In genomic region chr2:106193491-106193976, GRCh38 we compare ENCODE assay signal across 8 cellular contexts. TPM values are rescaled to one million over a fixed set of nuclear protein-coding genes. Genes with fewer than 3 reads are reported as not detected.
DNase-seq lines count a peak whose midpoint lies in the region; ATAC-seq, FAIRE-seq and TF ChIP-seq lines count a peak whose summit lies in the region.

No MANE protein-coding gene starts in this region.

- in situ Hi-C loops in K562 (cut with MboI): no loop called here

- DNase-seq in DMS79 treated with DMSO at 0.1 percent for 48 hours (lab: John Stamatoyannopoulos, UW) (peak; percentile 35), DMS79 (lab: John Stamatoyannopoulos, UW) (no peak), OCI-LY7 (ENCODE audit: low spot score) (peak; percentile 29), K562 (ENCODE audit: extremely low read depth in 1 of 4, low spot score in 3 of 4) (peak in 3 of 4 experiments; percentile 26 to 44 (median 41)), kidney epithelial cell (ENCODE audit: low read depth) (no peak), GDM1 (lab: John Stamatoyannopoulos, UW) (no peak)
- peak; percentile 38 to 40 for DNase-seq in stimulated activated CD4-positive, alpha-beta T cell treated with anti-CD3 and anti-CD28 coated beads, Interleukin-2, amount 100 ng/mL, for 24 hours

- POLR2A ChIA-PET in OCI-LY7 (lab: Charles Lee): interaction anchor here (0.7 to 1.5 kb wide), 3 partner anchors 12 to 547 kb away, joined by 3 to 5 read pairs (median 4); no protein-coding TSS in a partner anchor
- POLR2A ChIA-PET in K562 (lab: Yijun Ruan, JAX): interaction anchor here (0.6 to 1.0 kb wide), 5 partner anchors 10 to 386 kb away, joined by 3 to 4 read pairs (median 3); no protein-coding TSS in a partner anchor

- H3K79me2 ChIP-seq in OCI-LY7 (ENCODE audit: insufficient read depth, low read depth, low read length) (no peaks in the 10 kb centered on the region), K562 (ENCODE audit: control insufficient read depth, insufficient read depth, low read length) (peaks cover 52% of the 10 kb centered on the region)

- H3K4me1 ChIP-seq in OCI-LY7 (ENCODE audit: insufficient read depth, low read length, poor library complexity, severe bottlenecking): peaks cover 25% of the 10 kb centered on the region
- H3K4me1 ChIP-seq in K562 (replicated peaks in 1 of 2; ENCODE audit: control insufficient read depth in 2 of 2, insufficient read depth in 2 of 2, low read length in 2 of 2): peaks cover 23 to 26% of the 10 kb centered on the region in 2 experiments; a peak in 4 of 5 replicates

- H3K4me2 ChIP-seq in OCI-LY7 (ENCODE audit: low read length): peak overlapping the region; percentile 93
- peak overlapping the region; percentile 89 for H3K4me2 ChIP-seq in K562 (ENCODE audit: insufficient read depth, low read length)

- CTCF ChIA-PET in OCI-LY7 (lab: Charles Lee; ENCODE audit: unreplicated experiment): no interaction called here
- CTCF ChIA-PET in K562 (lab: Yijun Ruan, JAX; ENCODE audit: low intra/inter-chr PET ratio): no interaction called here

- TF ChIP-seq CTCF in OCI-LY7 (conservative IDR thresholded peaks at IDR 0.05; ENCODE audit: low read length): no peak; the same call in 1 of the 2 replicates
- no peak for TF ChIP-seq CTCF in K562 (IDR thresholded peaks at IDR 0.05 in 2 of 3, conservative IDR thresholded peaks at IDR 0.05 in 1 of 3; ENCODE audit: insufficient read depth in 2 of 3, low read depth in 1 of 3, low read length in 3 of 3)
- TF ChIP-seq CTCF in kidney epithelial cell (IDR thresholded peaks at IDR 0.05; ENCODE audit: insufficient read depth, low read length, poor library complexity, severe bottlenecking): no peak

- BruUV-seq in OCI-LY7 (replicated peaks; lab: Mats Ljungman, UMichigan) (no TSS peak), K562 (replicated peaks; lab: Mats Ljungman, UMichigan) (no TSS peak)

- H3K27me3 ChIP-seq in K562 (ENCODE audit: control insufficient read depth in 2 of 2, insufficient read depth in 2 of 2, low read length in 2 of 2): no peaks in the 10 kb centered on the region
- no peaks in the 10 kb centered on the region for H3K27me3 ChIP-seq in kidney epithelial cell (ENCODE audit: control insufficient read depth, insufficient read depth, low read length)

- H3K4me3 ChIP-seq in OCI-LY7 (ENCODE audit: low read depth, low read length, poor library complexity, severe bottlenecking): peak overlapping the region; percentile 82
- peak overlapping the region; percentile 97 for H3K4me3 ChIP-seq in K562
- peak overlapping the region; percentile 87 for H3K4me3 ChIP-seq in kidney epithelial cell (ENCODE audit: low read depth, low read length)

- H3K9me2 ChIP-seq in OCI-LY7 (ENCODE audit: insufficient read depth, low read length): no peaks in the 10 kb centered on the region

- under 1% methylated on average over 45 of the region's 53 CpGs for WGBS in K562 (ENCODE audit: insufficient coverage, low coverage, missing lambda C conversion rate)

- H3K9ac ChIP-seq in K562 (ENCODE audit: insufficient read depth in 1 of 2, low read depth in 2 of 2, low read length in 2 of 2): peak overlapping the region; percentile 64 to 93

- intact Hi-C loops in OCI-LY7 (cut with micrococcal nuclease; ENCODE audit: unreplicated experiment): loop anchor here (10.0 kb wide), 1 partner anchor 859 kb away; the partner anchor contains the start of gene C2orf49
- intact Hi-C loops in K562 (cut with micrococcal nuclease): loop anchor here (1.0 to 5.0 kb wide), 3 partner anchors 8 to 91 kb away; no protein-coding TSS in a partner anchor

- TF ChIP-seq EP300 in K562 (IDR thresholded peaks at IDR 0.05; ENCODE audit: low read length): no peak

- FAIRE-seq in K562 (lab: Jason Lieb, UNC): no peak

- ATAC-seq in HG02642 (IDR thresholded peaks at IDR 0.05; ENCODE audit: poor library complexity, unreplicated experiment): peak; percentile 35
- peak; percentile 64 for ATAC-seq in K562

- H3K36me3 ChIP-seq in OCI-LY7 (ENCODE audit: insufficient read depth, low read length) (no peaks in the 10 kb centered on the region), K562 (ENCODE audit: control insufficient read depth, insufficient read depth, low read length) (peaks cover 5% of the 10 kb centered on the region; the same call in 2 of the 3 replicates), kidney epithelial cell (ENCODE audit: control insufficient read depth, insufficient read depth, low read length) (no peaks in the 10 kb centered on the region)

- no peak for TF ChIP-seq RAD21 in K562 (CRISPR knock-in tag; conservative IDR thresholded peaks at IDR 0.05 in 1 of 2, IDR thresholded peaks at IDR 0.05 in 1 of 2)

- no peaks in the 10 kb centered on the region; the same call in 1 of the 2 replicates for H4K20me1 ChIP-seq in OCI-LY7 (ENCODE audit: insufficient read depth, low read length)
- 0 out of 2 replicates have a peak, but pooled peaks cover 3% of the 10 kb centered on the region for H4K20me1 ChIP-seq in K562 (replicated peaks; ENCODE audit: control insufficient read depth, insufficient read depth, low read length)

- TF ChIP-seq POLR2A in K562 (conservative IDR thresholded peaks at IDR 0.05): no peak

- H2AFZ ChIP-seq in OCI-LY7 (ENCODE audit: low read length) (peak overlapping the region; percentile 66), K562 (ENCODE audit: low read depth, low read length) (peak overlapping the region; percentile 87)

- H3K9me1 ChIP-seq in K562 (ENCODE audit: control insufficient read depth, insufficient read depth, low read length): no peaks in the 10 kb centered on the region

- H3K9me3 ChIP-seq in OCI-LY7 (ENCODE audit: low read length) (no peaks in the 10 kb centered on the region), K562 (replicated peaks; ENCODE audit: control insufficient read depth, insufficient read depth, low read depth, low read length) (no peaks in the 10 kb centered on the region)

- peak overlapping the region; percentile 35 for H3K27ac ChIP-seq in OCI-LY7 (ENCODE audit: low read depth, low read length, poor library complexity, severe bottlenecking)
- H3K27ac ChIP-seq in K562 (ENCODE audit: extremely low read depth, low read depth, low read length): peak overlapping the region; percentile 81

TF ChIP-seq in K562, 482 proteins besides CTCF, POLR2A, EP300 and RAD21 (continues in another document):
- TF ChIP-seq CREB1 (IDR thresholded peaks at IDR 0.05) (no peak), CREB1 (CRISPR knock-in tag; IDR thresholded peaks at IDR 0.05) (no peak), NR2C2 (CRISPR knock-in tag; IDR thresholded peaks at IDR 0.05) (no peak), NR2C2 (tag; IDR thresholded peaks at IDR 0.05) (no peak), THRA (IDR thresholded peaks at IDR 0.05) (no peak), SP2 (IDR thresholded peaks at IDR 0.05; ENCODE audit: extremely low read depth, low read depth, low read length, poor library complexity, severe bottlenecking) (no peak), ZBTB1 (CRISPR knock-in tag; IDR thresholded peaks at IDR 0.05; ENCODE audit: borderline replicate concordance, low read depth) (0 out of 2 replicates have a peak, but pooled peaks have one; percentile 4), ETV6 (IDR thresholded peaks at IDR 0.05; ENCODE audit: borderline replicate concordance in 1 of 2, low read depth in 2 of 2, low read length in 1 of 2) (no peak), ETV6 (CRISPR knock-in tag; IDR thresholded peaks at IDR 0.05; ENCODE audit: borderline replicate concordance) (no peak), CREM (IDR thresholded peaks at IDR 0.05; ENCODE audit: low read depth) (no peak), NFE2 (IDR thresholded peaks at IDR 0.05; ENCODE audit: low read depth) (no peak), RBM14 (IDR thresholded peaks at IDR 0.05; ENCODE audit: borderline replicate concordance, insufficient read depth, low read depth, low read length) (no peak), BACH1 (tag; IDR thresholded peaks at IDR 0.05) (no peak)

RNA-seq across cellular contexts. Expression of gene UXS1, which starts 0.6 kb away (rescaled TPM):
- total RNA-seq in OCI-LY7 (2014; rRNA removed; shearing (Covaris generic)): 21.9 and 23.6 TPM in 2 replicates
- total RNA-seq in OCI-LY7 (2022) (20.5 and 30.4 TPM in 2 replicates), K562 (2014; rRNA removed) (15.0 and 19.1 TPM in 2 replicates), K562 (2014; rRNA removed; fragmentation: Illumina TruSeq; extraction: Trizol) (14.2 and 15.2 TPM in 2 replicates), K562 (2015; rRNA removed; fragmentation: Illumina TruSeq; extraction: Trizol) (13.8 and 15.0 TPM in 2 replicates), K562 (2021) (22.4 and 25.4 TPM in 2 replicates), kidney epithelial cell (73.3 and 110 TPM in 2 replicates)
- 83.6 and 100 TPM in 2 replicates for total RNA-seq in K562 (2011; cell fraction: chromatin; rRNA removed; ENCODE audit: low replicate concordance)
- 57.7 and 64.7 TPM in 2 replicates for total RNA-seq in K562 (2011; cell fraction: nucleolus; rRNA removed)
- total RNA-seq in K562 (2011; cell fraction: nucleoplasm; rRNA removed): 74.1 and 83.9 TPM in 2 replicates
- polyA plus RNA-seq in K562 (2011; rRNA removed) (24.1 and 25.5 TPM in 2 replicates), K562 (2014; fragmentation: Illumina TruSeq; extraction: Trizol) (22.8 and 25.8 TPM in 2 replicates), K562 (2014; fragmentation: Nextera tagmentation; extraction: Ambion mirVana) (10 to 100 TPM in 1 of 2 experiments, 1 to 10 TPM in 1; 5.8 to 11.3 TPM), K562 (2014; rRNA removed) (22.7 and 25.5 TPM in 2 replicates)
- polyA plus RNA-seq in K562 (2011; cell fraction: cytosol; rRNA removed): 18.8 and 22.4 TPM in 2 replicates
- polyA plus RNA-seq in K562 (2011; cell fraction: nucleus; rRNA removed): 37.9 and 48.2 TPM in 2 replicates
- 22.1 and 26.2 TPM in 2 replicates for polyA plus RNA-seq in K562 (2012)
- 54.5 and 56.5 TPM in 2 replicates for polyA minus RNA-seq in K562 (2011; rRNA and poly(A)+ RNA removed)
- 28.0 and 29.7 TPM in 2 replicates for polyA minus RNA-seq in K562 (2011; cell fraction: cytosol; rRNA and poly(A)+ RNA removed)
- polyA minus RNA-seq in K562 (2011; cell fraction: nucleus; rRNA and poly(A)+ RNA removed): 34.9 and 48.7 TPM in 2 replicates

Comparison
In these comparisons a context has a peak if more than half of its experiments do, and no peak if none do; other contexts are left out.
1. DNase-seq: peak in DMS79 treated with DMSO at 0.1 percent for 48 hours (single experiment), OCI-LY7 (single experiment), K562 (3 of 4) and stimulated activated CD4-positive, alpha-beta T cell treated with anti-CD3 and anti-CD28 coated beads, Interleukin-2, amount 100 ng/mL, for 24 hours (2 of 2); none in DMS79 (single experiment), kidney epithelial cell (single experiment) and GDM1 (single experiment).
2. Peak in every context shown above with its lines, with median percentiles within 50 percentile points of each other: H3K4me3 ChIP-seq.